ENCODE assay signal across 26 cellular contexts in genomic region chr1:11559211-11559970, GRCh38.
"Had no signal": no experiment of that assay in that cellular context is flagged by ENCODE, and none has a peak within 500 bp of the region (broad histone marks: within the 10 kb centered on the region; RNA-seq: fewer than 3 reads in every experiment).

No MANE protein-coding gene starts in this region.

- H3K9ac ChIP-seq: neural progenitor cell had no signal

- H3K4me3 ChIP-seq: cardiac muscle cell, colonic mucosa, neural progenitor cell, stomach, tibial artery had no signal

- H3K9me3 ChIP-seq: colonic mucosa, stomach, tibial artery had no signal

- H3K4me1 ChIP-seq: colonic mucosa, stomach, tibial artery had no signal

- H3K27me3 ChIP-seq: colonic mucosa had no signal

- H3K36me3 ChIP-seq: cardiac muscle cell, colonic mucosa, neural progenitor cell, stomach, tibial artery had no signal

- FAIRE-seq: endometrium, TTC549 had no signal

- ATAC-seq: activated CD4-positive, CD25-positive, alpha-beta regulatory T cell treated with anti-CD3 and anti-CD28 coated beads, Interleukin-2, amount 50 U/mL, for 24 hours; naive thymus-derived CD8-positive, alpha-beta T cell; right cardiac atrium; stimulated activated naive B cell treated with anti-CD40 and anti-IgM and Interleukin-4, amounts not matched to agents 10 μg/mL and 1 μg/mL and 100 μg/mL, for 72 hours had no signal

- DNase-seq: activated CD4-positive, alpha-beta T cell treated with anti-CD3 and anti-CD28 coated beads for 48 hours; activated CD4-positive, alpha-beta T cell treated with anti-CD3 and anti-CD28 coated beads, Interleukin-2, amount 50 U/mL, for 48 hours; activated CD8-positive, alpha-beta memory T cell treated with anti-CD3 and anti-CD28 coated beads for 24 hours; activated effector memory CD4-positive, alpha-beta T cell treated with Interleukin-2 at 50 U/mL for 16 hours; activated naive CD4-positive, alpha-beta T cell treated with Interleukin-2 at 50 U/mL for 16 hours; anterior cingulate cortex; cerebellar nuclear complex; colonic mucosa; effector CD8-positive, alpha-beta T cell; head of caudate nucleus; hippocampal formation; naive thymus-derived CD8-positive, alpha-beta T cell; occipital lobe; right cardiac atrium; stimulated activated CD4-positive, alpha-beta T cell treated with anti-CD3 and anti-CD28 coated beads, Interleukin-15, amount 100 ng/mL, for 24 hours; stimulated activated CD4-positive, alpha-beta T cell treated with anti-CD3 and anti-CD28 coated beads, Interleukin-2, amount 100 ng/mL, for 24 hours; stimulated activated naive B cell treated with anti-CD40 and anti-IgM and Interleukin-4, amounts not matched to agents 10 μg/mL and 1 μg/mL and 100 μg/mL, for 72 hours; stomach; T-helper 9 cell; tibial artery; WERI-Rb-1 had no signal

- H3K27ac ChIP-seq: cardiac muscle cell, colonic mucosa, neural progenitor cell, stomach, tibial artery, WERI-Rb-1 had no signal

- H2AFZ ChIP-seq: neural progenitor cell had no signal
